9 cellular contexts compared by ENCODE assay signal in genomic region chr3:49688338-49689045, GRCh38. TPM values are rescaled to one million over a fixed set of nuclear protein-coding genes. Genes with fewer than 3 reads are reported as not detected.
DNase-seq lines count a peak whose midpoint lies in the region; ATAC-seq and TF ChIP-seq lines count a peak whose summit lies in the region.
"Not testable (repeated sequence)": the region's sequence is repeated elsewhere in the genome, so short reads cannot be mapped to it uniquely, and the experiment has no call there.
"Had no signal": no experiment of that assay in that cellular context is flagged by ENCODE, and none has a peak within 500 bp of the region (broad histone marks: within the 10 kb centered on the region; RNA-seq: fewer than 3 reads in every experiment).

No MANE protein-coding gene starts in this region.

- peak overlapping the region; percentile 100 for H3K4me3 ChIP-seq in RWPE2 (ENCODE audit: severe bottlenecking)
- H3K4me3 ChIP-seq in esophagus (ENCODE audit: low read depth in 1 of 2, low read length in 2 of 2), result peak overlapping the region; percentile 95 to 99
- H3K4me3 ChIP-seq in lower lobe of right lung, result peak overlapping the region; percentile 100
- H3K4me3 ChIP-seq in vagina, result peak overlapping the region; percentile 81 to 97

- H3K4me1 Mint-ChIP-seq in activated naive CD8-positive, alpha-beta T cell treated with anti-CD3 and anti-CD28 coated beads, Interleukin-2, amount 50 U/mL, for 24 hours, result peaks cover 40% of the 10 kb centered on the region

- ATAC-seq in GM18907 (IDR thresholded peaks at IDR 0.05; ENCODE audit: unreplicated experiment) (peak; percentile 6), HG03280 (IDR thresholded peaks at IDR 0.05; ENCODE audit: unreplicated experiment) (peak; percentile 11)
- not testable (repeated sequence) for ATAC-seq in RWPE2 (ENCODE audit: low read depth); activated naive CD8-positive, alpha-beta T cell treated with anti-CD3 and anti-CD28 coated beads, Interleukin-2, amount 50 U/mL, for 24 hours; lower lobe of right lung

- not testable (repeated sequence) for H3K4me1 ChIP-seq in RWPE2 (ENCODE audit: insufficient read depth, poor library complexity, severe bottlenecking)
- peaks cover 0 to 11% of the 10 kb centered on the region in 2 donors for H3K4me1 ChIP-seq in esophagus (ENCODE audit: control insufficient read depth in 2 of 2, insufficient read depth in 2 of 2, low read length in 1 of 2)
- peaks cover 31% of the 10 kb centered on the region for H3K4me1 ChIP-seq in lower lobe of right lung
- peaks cover 51% of the 10 kb centered on the region for H3K4me1 ChIP-seq in vagina

- H3K36me3 ChIP-seq in RWPE2 (ENCODE audit: low read depth); esophagus (ENCODE audit: control insufficient read depth in 2 of 2, insufficient read depth in 2 of 2, low read length in 1 of 2); lower lobe of right lung; vagina: not testable (repeated sequence)

- peak overlapping the region; percentile 31 for H3K27ac ChIP-seq in RWPE2 (ENCODE audit: poor library complexity, severe bottlenecking)
- not testable (repeated sequence) for H3K27ac ChIP-seq in esophagus (ENCODE audit: low read depth in 2 of 2, low read length in 1 of 2)
- H3K27ac ChIP-seq in lower lobe of right lung, result peak overlapping the region; percentile 88
- H3K27ac ChIP-seq in vagina, result peak overlapping the region; percentile 83

- not testable (repeated sequence) for H3K27me3 ChIP-seq in RWPE2 (ENCODE audit: insufficient read depth, poor library complexity, severe bottlenecking); esophagus (ENCODE audit: control insufficient read depth in 1 of 2, insufficient read depth in 2 of 2, low read length in 2 of 2); lower lobe of right lung (ENCODE audit: low read depth); vagina

- intact Hi-C loops in lower lobe of right lung (cut with DNase I); vagina (cut with DNase I): not testable (repeated sequence)

- not testable (repeated sequence) for H3K36me3 Mint-ChIP-seq in activated naive CD8-positive, alpha-beta T cell treated with anti-CD3 and anti-CD28 coated beads, Interleukin-2, amount 50 U/mL, for 24 hours (ENCODE audit: low read depth)

- not testable (repeated sequence) for TF ChIP-seq CTCF in RWPE2 (IDR thresholded peaks at IDR 0.05; ENCODE audit: poor library complexity, severe bottlenecking); lower lobe of right lung (IDR thresholded peaks at IDR 0.05); vagina (IDR thresholded peaks at IDR 0.05)

- not testable (repeated sequence) for H3K27me3 Mint-ChIP-seq in activated naive CD8-positive, alpha-beta T cell treated with anti-CD3 and anti-CD28 coated beads, Interleukin-2, amount 50 U/mL, for 24 hours

- peak overlapping the region; percentile 95 for H3K27ac Mint-ChIP-seq in activated naive CD8-positive, alpha-beta T cell treated with anti-CD3 and anti-CD28 coated beads, Interleukin-2, amount 50 U/mL, for 24 hours

- not testable (repeated sequence) for TF ChIP-seq POLR2A in vagina (IDR thresholded peaks at IDR 0.05)

- not testable (repeated sequence) for DNase-seq in RWPE2 (ENCODE audit: low spot score); activated naive CD8-positive, alpha-beta T cell treated with anti-CD3 and anti-CD28 coated beads, Interleukin-2, amount 50 U/mL, for 24 hours; lower lobe of right lung; vagina (ENCODE audit: extremely low spot score in 2 of 2)
- DNase-seq in retina, result peak; percentile 31

- not testable (repeated sequence) for H3K9me3 ChIP-seq in RWPE2 (ENCODE audit: severe bottlenecking); esophagus (ENCODE audit: control insufficient read depth in 2 of 2, insufficient read depth in 1 of 2, low read depth in 1 of 2, low read length in 1 of 2); lower lobe of right lung; vagina

- not testable (repeated sequence) for H3K9me3 Mint-ChIP-seq in activated naive CD8-positive, alpha-beta T cell treated with anti-CD3 and anti-CD28 coated beads, Interleukin-2, amount 50 U/mL, for 24 hours

- WGBS in esophagus, 2 donors, result 48 to 59% methylated on average over 7 of the region's 7 CpGs

- peak overlapping the region; percentile 96 for H3K4me3 Mint-ChIP-seq in activated naive CD8-positive, alpha-beta T cell treated with anti-CD3 and anti-CD28 coated beads, Interleukin-2, amount 50 U/mL, for 24 hours

RNA-seq across cellular contexts. Expression of gene MST1, which starts 0.8 kb away (rescaled TPM):
- polyA plus RNA-seq in esophagus, result 10 to 100 TPM; 11.2 to 30.0 TPM
- 17.5 TPM for total RNA-seq in lower lobe of right lung
- 10.8 TPM for total RNA-seq in vagina

RNA-seq across cellular contexts. Expression of gene RNF123, which starts 0.9 kb away (rescaled TPM):
- polyA plus RNA-seq in esophagus, result 10 to 100 TPM; 14.7 to 16.9 TPM
- 42.9 TPM for total RNA-seq in lower lobe of right lung
- 25.8 TPM for total RNA-seq in vagina

RNA-seq across cellular contexts. Expression of gene APEH, which starts 14.3 kb away (rescaled TPM):
- 10 to 100 TPM; 21.0 to 53.0 TPM for polyA plus RNA-seq in esophagus
- total RNA-seq in lower lobe of right lung, result 83.4 TPM
- total RNA-seq in vagina, result 53.3 TPM

RNA-seq across cellular contexts. Expression of gene AMIGO3, which starts 31.0 kb away (rescaled TPM):
- polyA plus RNA-seq in esophagus, result 1 to 10 TPM in 1 of 2 donors, under 1 TPM in 1; 1.00 to 1.4 TPM
- total RNA-seq in lower lobe of right lung (not detected), vagina (not detected)
- total RNA-seq: foreskin keratinocyte had no signal

RNA-seq across cellular contexts. Expression of gene GMPPB, which starts 35.3 kb away (rescaled TPM):
- polyA plus RNA-seq in esophagus, result 10 to 100 TPM; 17.7 to 32.1 TPM
- total RNA-seq in lower lobe of right lung (27.3 TPM), vagina (19.9 TPM)
